16 cellular contexts compared by ENCODE assay signal in the genomic region with DNA sequence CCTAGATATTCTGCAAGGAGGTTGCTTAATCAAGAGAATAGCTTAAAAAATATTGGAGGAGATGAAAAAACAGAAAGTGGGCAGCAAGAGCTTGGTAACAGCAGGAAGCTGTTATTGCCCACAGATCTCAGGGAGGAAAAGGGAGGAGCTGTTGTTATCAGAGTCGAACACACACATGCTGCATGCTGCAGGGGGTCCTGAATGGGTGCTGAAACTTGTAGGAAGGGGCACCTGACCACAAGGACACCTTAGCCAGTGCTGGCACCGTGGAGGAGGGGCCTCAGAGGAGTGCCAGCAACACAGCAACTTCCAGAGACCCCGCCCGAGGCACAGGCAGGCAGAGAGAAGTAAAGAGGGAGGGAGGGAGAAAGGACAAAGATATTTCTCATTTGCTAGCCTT.
DNase-seq lines count a peak whose midpoint lies in the region; ATAC-seq lines count a peak whose summit lies in the region.
"Had no signal": no experiment of that assay in that cellular context is flagged by ENCODE, and none has a peak within 500 bp of the region (broad histone marks: within the 10 kb centered on the region; RNA-seq: fewer than 3 reads in every experiment).

No MANE protein-coding gene starts in this region.

- ATAC-seq in stimulated activated naive CD8-positive, alpha-beta T cell treated with anti-CD3 and anti-CD28 coated beads, Interleukin-15, Interleukin-2, amounts not matched to agents 100 U/mL and 50 U/mL, for 24 hours: no peak
- peak; percentile 74 for ATAC-seq in stimulated activated naive CD8-positive, alpha-beta T cell treated with anti-CD3 and anti-CD28 coated beads, Interleukin-15, amount 100 ng/mL, for 72 hours
- ATAC-seq: right lobe of liver had no signal

- H3K4me1 Mint-ChIP-seq in stimulated activated naive CD8-positive, alpha-beta T cell treated with anti-CD3 and anti-CD28 coated beads, Interleukin-15, Interleukin-2, amounts not matched to agents 100 ng/mL and 50 ng/mL, for 24 hours (ENCODE audit: low read depth): peaks cover 67% of the 10 kb centered on the region
- H3K4me1 Mint-ChIP-seq in T-helper 1 cell treated with Interleukin-12 subunit alpha and Interleukin-12 subunit beta and Interleukin-4 antibody, amounts not matched to agents 30 μg/mL and 1 μg/mL, for 36 hours (ENCODE audit: low read depth): peaks cover 16% of the 10 kb centered on the region
- H3K4me1 Mint-ChIP-seq in activated naive CD8-positive, alpha-beta T cell treated with anti-CD3 and anti-CD28 coated beads for 36 hours: peaks cover 71% of the 10 kb centered on the region
- H3K4me1 Mint-ChIP-seq in stimulated activated naive CD8-positive, alpha-beta T cell treated with anti-CD3 and anti-CD28 coated beads, Interleukin-15, amount 100 ng/mL, for 72 hours: peaks cover 53% of the 10 kb centered on the region
- H3K4me1 Mint-ChIP-seq: nephron had no signal

- DNase-seq in stimulated activated naive CD8-positive, alpha-beta T cell treated with anti-CD3 and anti-CD28 coated beads, Interleukin-15, Interleukin-2, amounts not matched to agents 100 U/mL and 50 U/mL, for 24 hours: no peak
- no peak for DNase-seq in activated naive CD8-positive, alpha-beta T cell treated with anti-CD3 and anti-CD28 coated beads for 36 hours
- no peak for DNase-seq in stimulated activated naive CD8-positive, alpha-beta T cell treated with anti-CD3 and anti-CD28 coated beads, Interleukin-15, amount 100 ng/mL, for 72 hours
- no peak for DNase-seq in cerebellar nuclear complex (lab: John Stamatoyannopoulos, UW)
- no peak for DNase-seq in pons (ENCODE audit: low spot score)
- no peak for DNase-seq in mesenteric fat pad (ENCODE audit: low spot score)
- DNase-seq: EL; H7; head of caudate nucleus; MG63; right lobe of liver; stimulated activated CD4-positive, alpha-beta T cell treated with anti-CD3 and anti-CD28 coated beads, Interleukin-4, amount 100 ng/mL, for 4 hours; T-helper 9 cell had no signal

- H3K27ac Mint-ChIP-seq in stimulated activated naive CD8-positive, alpha-beta T cell treated with anti-CD3 and anti-CD28 coated beads, Interleukin-15, Interleukin-2, amounts not matched to agents 100 ng/mL and 50 ng/mL, for 24 hours: peak overlapping the region; percentile 91
- peak overlapping the region; percentile 57 for H3K27ac Mint-ChIP-seq in T-helper 1 cell treated with Interleukin-12 subunit alpha and Interleukin-12 subunit beta and Interleukin-4 antibody, amounts not matched to agents 30 μg/mL and 1 μg/mL, for 36 hours
- peak overlapping the region; percentile 96 for H3K27ac Mint-ChIP-seq in activated naive CD8-positive, alpha-beta T cell treated with anti-CD3 and anti-CD28 coated beads for 36 hours
- peak overlapping the region; percentile 89 to 98 for H3K27ac Mint-ChIP-seq in stimulated activated naive CD8-positive, alpha-beta T cell treated with anti-CD3 and anti-CD28 coated beads, Interleukin-15, amount 100 ng/mL, for 72 hours
- H3K27ac Mint-ChIP-seq: nephron had no signal

- no peaks in the 10 kb centered on the region for H3K27me3 Mint-ChIP-seq in stimulated activated naive CD8-positive, alpha-beta T cell treated with anti-CD3 and anti-CD28 coated beads, Interleukin-15, Interleukin-2, amounts not matched to agents 100 ng/mL and 50 ng/mL, for 24 hours
- H3K27me3 Mint-ChIP-seq in T-helper 1 cell treated with Interleukin-12 subunit alpha and Interleukin-12 subunit beta and Interleukin-4 antibody, amounts not matched to agents 30 μg/mL and 1 μg/mL, for 36 hours (ENCODE audit: low read depth): no peaks in the 10 kb centered on the region
- H3K27me3 Mint-ChIP-seq in activated naive CD8-positive, alpha-beta T cell treated with anti-CD3 and anti-CD28 coated beads for 36 hours: no peaks in the 10 kb centered on the region
- no peaks in the 10 kb centered on the region for H3K27me3 Mint-ChIP-seq in stimulated activated naive CD8-positive, alpha-beta T cell treated with anti-CD3 and anti-CD28 coated beads, Interleukin-15, amount 100 ng/mL, for 72 hours

- no peaks in the 10 kb centered on the region for H3K36me3 Mint-ChIP-seq in stimulated activated naive CD8-positive, alpha-beta T cell treated with anti-CD3 and anti-CD28 coated beads, Interleukin-15, Interleukin-2, amounts not matched to agents 100 ng/mL and 50 ng/mL, for 24 hours (ENCODE audit: low read depth)
- no peaks in the 10 kb centered on the region for H3K36me3 Mint-ChIP-seq in T-helper 1 cell treated with Interleukin-12 subunit alpha and Interleukin-12 subunit beta and Interleukin-4 antibody, amounts not matched to agents 30 μg/mL and 1 μg/mL, for 36 hours (ENCODE audit: low read depth)
- H3K36me3 Mint-ChIP-seq in activated naive CD8-positive, alpha-beta T cell treated with anti-CD3 and anti-CD28 coated beads for 36 hours: peaks cover 8% of the 10 kb centered on the region

- peaks cover under 1% of the 10 kb centered on the region for H3K9me3 Mint-ChIP-seq in stimulated activated naive CD8-positive, alpha-beta T cell treated with anti-CD3 and anti-CD28 coated beads, Interleukin-15, Interleukin-2, amounts not matched to agents 100 ng/mL and 50 ng/mL, for 24 hours
- no peaks in the 10 kb centered on the region for H3K9me3 Mint-ChIP-seq in T-helper 1 cell treated with Interleukin-12 subunit alpha and Interleukin-12 subunit beta and Interleukin-4 antibody, amounts not matched to agents 30 μg/mL and 1 μg/mL, for 36 hours
- peaks cover 4% of the 10 kb centered on the region for H3K9me3 Mint-ChIP-seq in activated naive CD8-positive, alpha-beta T cell treated with anti-CD3 and anti-CD28 coated beads for 36 hours
- H3K9me3 Mint-ChIP-seq in stimulated activated naive CD8-positive, alpha-beta T cell treated with anti-CD3 and anti-CD28 coated beads, Interleukin-15, amount 100 ng/mL, for 72 hours: peaks cover 3 to 14% of the 10 kb centered on the region in 2 donors

- H3K4me3 Mint-ChIP-seq in stimulated activated naive CD8-positive, alpha-beta T cell treated with anti-CD3 and anti-CD28 coated beads, Interleukin-15, Interleukin-2, amounts not matched to agents 100 ng/mL and 50 ng/mL, for 24 hours: peak overlapping the region; percentile 75
- peak overlapping the region; percentile 56 for H3K4me3 Mint-ChIP-seq in T-helper 1 cell treated with Interleukin-12 subunit alpha and Interleukin-12 subunit beta and Interleukin-4 antibody, amounts not matched to agents 30 μg/mL and 1 μg/mL, for 36 hours
- peak overlapping the region; percentile 82 for H3K4me3 Mint-ChIP-seq in activated naive CD8-positive, alpha-beta T cell treated with anti-CD3 and anti-CD28 coated beads for 36 hours
- H3K4me3 Mint-ChIP-seq in stimulated activated naive CD8-positive, alpha-beta T cell treated with anti-CD3 and anti-CD28 coated beads, Interleukin-15, amount 100 ng/mL, for 72 hours: peak overlapping the region; percentile 86 to 90
- H3K4me3 Mint-ChIP-seq: nephron had no signal
